15 cellular contexts compared by ENCODE assay signal in genomic region chr7:479948-480499, GRCh38. TPM values are rescaled to one million over a fixed set of nuclear protein-coding genes. Genes with fewer than 3 reads are reported as not detected.
A peak's percentile ranks its signal among the peaks of the same experiment; 100 is the strongest.
DNase-seq lines count a peak whose midpoint lies in the region; ATAC-seq and TF ChIP-seq lines count a peak whose summit lies in the region.
"Had no signal": no experiment of that assay in that cellular context is flagged by ENCODE, and none has a peak within 500 bp of the region (broad histone marks: within the 10 kb centered on the region; RNA-seq: fewer than 3 reads in every experiment).

No MANE protein-coding gene starts in this region.

- WGBS in psoas muscle, 3 donors, result 72 to 76% (median 74%) methylated on average over 15 of the region's 15 CpGs

- peaks cover 9% of the 10 kb centered on the region; the same call in 1 of the 2 replicates for H3K9me2 ChIP-seq in GM23338 (ENCODE audit: insufficient read depth)

- H3K27ac ChIP-seq in BLaER1 (no peak overlapping the region), GM23338 (ENCODE audit: low read depth) (no peak overlapping the region), psoas muscle (peak overlapping the region; percentile 55)
- H3K27ac ChIP-seq: tibial nerve had no signal

- H3K4me1 ChIP-seq in BLaER1 (peaks cover 43% of the 10 kb centered on the region), GM23338 (ENCODE audit: insufficient read depth) (no peaks in the 10 kb centered on the region), psoas muscle (peaks cover 5% of the 10 kb centered on the region)
- H3K4me1 ChIP-seq: tibial nerve had no signal

- no peaks in the 10 kb centered on the region for H3K79me2 ChIP-seq in GM23338 (replicated peaks; ENCODE audit: insufficient read depth)

- no peak for TF ChIP-seq POLR2A in GM18505 (IDR thresholded peaks at IDR 0.05; ENCODE audit: borderline replicate concordance, extremely low read depth, insufficient read depth, insufficient read length)

- peaks cover 10% of the 10 kb centered on the region for H3K9me3 Mint-ChIP-seq in GM23338

- peaks cover 16% of the 10 kb centered on the region for H3K4me1 Mint-ChIP-seq in GM23338

- ATAC-seq in GM23338 (peak; percentile 39), left ventricle myocardium superior (no peak), psoas muscle (peak in 1 of 4 donors; percentile 4), HG03354 (IDR thresholded peaks at IDR 0.05; ENCODE audit: poor library complexity, severe bottlenecking, unreplicated experiment) (no peak), HG02588 (IDR thresholded peaks at IDR 0.05; ENCODE audit: unreplicated experiment) (no peak), GM18505 (IDR thresholded peaks at IDR 0.05; ENCODE audit: unreplicated experiment) (no peak)
- ATAC-seq: activated CD4-positive, CD25-positive, alpha-beta regulatory T cell treated with anti-CD3 and anti-CD28 coated beads, Interleukin-2, amount 50 U/mL, for 24 hours; activated naive CD4-positive, alpha-beta T cell treated with anti-CD3 and anti-CD28 coated beads, Interleukin-2, amount 50 U/mL, for 72 hours had no signal

- peak overlapping the region; percentile 47; the same call in 1 of the 2 replicates for H2AFZ ChIP-seq in GM23338

- H3K4me2 ChIP-seq in BLaER1 (peak overlapping the region; percentile 73), GM23338 (no peak overlapping the region)

- H3K9me3 ChIP-seq in BLaER1 (no peaks in the 10 kb centered on the region), psoas muscle (no peaks in the 10 kb centered on the region)

- no peaks in the 10 kb centered on the region for H3K27me3 Mint-ChIP-seq in GM23338 (ENCODE audit: insufficient read depth, low read depth, poor library complexity)

- H4K20me1 ChIP-seq in BLaER1 (no peaks in the 10 kb centered on the region), GM23338 (replicated peaks; ENCODE audit: insufficient read depth) (no peaks in the 10 kb centered on the region)

- H3K36me3 ChIP-seq in BLaER1, result no peaks in the 10 kb centered on the region
- no peaks in the 10 kb centered on the region for H3K36me3 ChIP-seq in GM23338 (ENCODE audit: insufficient read depth)
- H3K36me3 ChIP-seq in psoas muscle (ENCODE audit: insufficient read depth in 1 of 2, low read depth in 1 of 2), result no peaks in the 10 kb centered on the region
- H3K36me3 ChIP-seq: tibial nerve had no signal

- DNase-seq in GM23338 (ENCODE audit: low spot score) (no peak), left ventricle myocardium superior (peak; percentile 6), psoas muscle (peak in 1 of 2 donors; percentile 22)
- DNase-seq: activated CD8-positive, alpha-beta memory T cell treated with anti-CD3 and anti-CD28 coated beads for 24 hours; activated T-cell treated with anti-CD3 and anti-CD28 coated beads, Interleukin-2, amount 50 U/mL, for 48 hours; DND-41; occipital lobe; T-helper 9 cell had no signal

- H3K9ac ChIP-seq in BLaER1, result 0 out of 2 replicates have a peak overlapping the region, but pooled peaks have one; percentile 30

- intact Hi-C loops in left ventricle myocardium superior (cut with micrococcal nuclease), result no loop called here
- intact Hi-C loops in psoas muscle (cut with DNase I), result no loop called here

- peaks cover 7% of the 10 kb centered on the region for H3K36me3 Mint-ChIP-seq in GM23338 (ENCODE audit: low read depth)
- H3K36me3 Mint-ChIP-seq: activated naive CD4-positive, alpha-beta T cell treated with anti-CD3 and anti-CD28 coated beads, Interleukin-2, amount 50 U/mL, for 72 hours had no signal

- TF ChIP-seq CTCF in GM23338 (conservative IDR thresholded peaks at IDR 0.05; ENCODE audit: low read depth in 2 of 2) (no peak), psoas muscle (IDR thresholded peaks at IDR 0.05) (no peak)

- H3K27me3 ChIP-seq in BLaER1 (no peaks in the 10 kb centered on the region), GM23338 (ENCODE audit: insufficient read depth) (no peaks in the 10 kb centered on the region), psoas muscle (ENCODE audit: insufficient read depth in 3 of 3, low read length in 2 of 3) (peaks cover 0 to 4% (median 0%) of the 10 kb centered on the region in 3 donors)

- H3K4me3 ChIP-seq in BLaER1, result no peak overlapping the region
- no peak overlapping the region for H3K4me3 ChIP-seq in GM23338
- H3K4me3 ChIP-seq in psoas muscle, result no peak overlapping the region
- H3K4me3 ChIP-seq: tibial nerve had no signal

- no peaks in the 10 kb centered on the region for H3F3A ChIP-seq in GM23338 (replicated peaks; ENCODE audit: low read depth)

- H3K27ac Mint-ChIP-seq in GM23338, result no peak overlapping the region
- H3K27ac Mint-ChIP-seq: activated naive CD4-positive, alpha-beta T cell treated with anti-CD3 and anti-CD28 coated beads, Interleukin-2, amount 50 U/mL, for 72 hours had no signal

- H3K4me3 Mint-ChIP-seq in GM23338, result no peak overlapping the region

TF ChIP-seq in GM23338, 12 proteins besides CTCF, POLR2A, EP300 and RAD21 (continues in another document):
- no peak for TF ChIP-seq ZNF462 (CRISPR knock-in tag; IDR thresholded peaks at IDR 0.05)
- no peak for TF ChIP-seq EZH2phosphoT487 (IDR thresholded peaks at IDR 0.05; ENCODE audit: unreplicated experiment)

RNA-seq across cellular contexts. Expression of gene PDGFA, which starts 39.6 kb away (rescaled TPM):
- total RNA-seq in GM23338 (2014; rRNA removed; shearing (Covaris generic)), result 32.2 and 43.1 TPM in 2 replicates
- 35.6 and 39.5 TPM in 2 replicates for polyA plus RNA-seq in GM23338 (2016; fragmentation: Nextera tagmentation; extraction: Ambion mirVana)
- total RNA-seq in left ventricle myocardium superior, result 32.7 TPM
- total RNA-seq in psoas muscle, result 10 to 100 TPM; 13.9 to 30.4 (median 19.2) TPM
- 10 to 100 TPM in 2 of 3 donors, 1 to 10 TPM in 1; 9.1 to 24.4 (median 15.3) TPM for polyA plus RNA-seq in psoas muscle
